ENCODE assay signal across 1 cellular context in genomic region chr7:149788300-149788851, GRCh38.
TF ChIP-seq lines count a peak whose summit lies in the region.

No MANE protein-coding gene starts in this region.

TF ChIP-seq in HepG2, 621 proteins besides CTCF, POLR2A, EP300 and RAD21 (continued from another document and continues in another):
- TF ChIP-seq ARID3A (IDR thresholded peaks at IDR 0.05; ENCODE audit: low read depth, low read length) (no peak), SP2 (CRISPR knock-in tag; IDR thresholded peaks at IDR 0.05) (no peak), TARDBP (CRISPR knock-in tag; IDR thresholded peaks at IDR 0.05) (0 out of 2 replicates have a peak, but pooled peaks have one; percentile 36), SPEN (CRISPR knock-in tag; IDR thresholded peaks at IDR 0.05; ENCODE audit: low read depth) (0 out of 2 replicates have a peak, but pooled peaks have one; percentile 32), HMGXB3 (CRISPR knock-in tag; IDR thresholded peaks at IDR 0.05; ENCODE audit: borderline replicate concordance) (no peak), BORCS8-MEF2B (CRISPR knock-in tag; IDR thresholded peaks at IDR 0.05) (0 out of 2 replicates have a peak, but pooled peaks have one; percentile 40), CSRNP1 (CRISPR knock-in tag; IDR thresholded peaks at IDR 0.05) (0 out of 2 replicates have a peak, but pooled peaks have one; percentile 38), PAXIP1 (CRISPR knock-in tag; conservative IDR thresholded peaks at IDR 0.05) (peak; percentile 55), ZFY (CRISPR knock-in tag; IDR thresholded peaks at IDR 0.05) (0 out of 2 replicates have a peak, but pooled peaks have one; percentile 34), ZNF687 (CRISPR knock-in tag; IDR thresholded peaks at IDR 0.05) (peak; percentile 55), ZBTB34 (CRISPR knock-in tag; IDR thresholded peaks at IDR 0.05) (no peak), MXD1 (CRISPR knock-in tag; IDR thresholded peaks at IDR 0.05) (0 out of 2 replicates have a peak, but pooled peaks have one; percentile 32), ZBTB8A (CRISPR knock-in tag; IDR thresholded peaks at IDR 0.05; ENCODE audit: borderline replicate concordance, low read depth) (no peak), ZNF510 (CRISPR knock-in tag; IDR thresholded peaks at IDR 0.05; ENCODE audit: low read depth) (no peak), ZNF281 (CRISPR knock-in tag; IDR thresholded peaks at IDR 0.05; ENCODE audit: borderline replicate concordance) (0 out of 2 replicates have a peak, but pooled peaks have one; percentile 38)
